ENCODE assay signal across 10 cellular contexts in genomic region chr1:166089804-166090203, GRCh38.
DNase-seq lines count a peak whose midpoint lies in the region; ATAC-seq, FAIRE-seq and TF ChIP-seq lines count a peak whose summit lies in the region.
"Had no signal": no experiment of that assay in that cellular context is flagged by ENCODE, and none has a peak within 500 bp of the region (broad histone marks: within the 10 kb centered on the region; RNA-seq: fewer than 3 reads in every experiment).

No MANE protein-coding gene starts in this region.

- H3K27ac ChIP-seq in HepG2 (ENCODE audit: extremely low read length, insufficient read depth, low read length) (no peak overlapping the region), uterus (no peak overlapping the region)

- no peak for TF ChIP-seq RAD21 in HepG2 (CRISPR knock-in tag; IDR thresholded peaks at IDR 0.05)

- TF ChIP-seq POLR2A in HepG2 (IDR thresholded peaks at IDR 0.05; ENCODE audit: insufficient read depth in 1 of 2, low read depth in 2 of 2, low read length in 2 of 2) (no peak), uterus (IDR thresholded peaks at IDR 0.05) (no peak)

- H3K4me1 ChIP-seq in HepG2 (ENCODE audit: insufficient read depth, low read length) (peaks cover 13% of the 10 kb centered on the region), uterus (no peaks in the 10 kb centered on the region)

- ATAC-seq in GM21447 (IDR thresholded peaks at IDR 0.05; ENCODE audit: unreplicated experiment) (peak; percentile 67), HG03521 (IDR thresholded peaks at IDR 0.05; ENCODE audit: unreplicated experiment) (peak; percentile 76), HepG2 (peak; percentile 52; the same call in 2 of the 3 replicates)
- ATAC-seq: activated CD8-positive, alpha-beta memory T cell treated with anti-CD3 and anti-CD28 coated beads, Interleukin-2, amount 10 ng/mL, durations not matched to agents 7 days and 5 days had no signal

- no TSS peak for BruUV-seq in HepG2 (replicated peaks; lab: Mats Ljungman, UMichigan)

- no CpG with 5 or more reads among the region's 6 CpGs for WGBS in HepG2 (ENCODE audit: low lambda C conversion rate)

- in situ Hi-C loops in HepG2 (cut with HindIII; ENCODE audit: extremely low pct_ligation_motif_present, low pct_unique_long_range_greater_than_20kb): no loop called here

- no peaks in the 10 kb centered on the region for H3K79me2 ChIP-seq in HepG2 (ENCODE audit: insufficient read depth, low read length)

- H3K27me3 ChIP-seq in HepG2 (ENCODE audit: control insufficient read depth in 1 of 2, insufficient read depth in 2 of 2, low read length in 2 of 2) (no peaks in the 10 kb centered on the region), uterus (no peaks in the 10 kb centered on the region)

- H3K36me3 ChIP-seq in HepG2 (replicated peaks in 1 of 2; ENCODE audit: control insufficient read depth in 1 of 2, insufficient read depth in 2 of 2, low read length in 2 of 2) (no peaks in the 10 kb centered on the region), uterus (no peaks in the 10 kb centered on the region)

- DNase-seq in NCI-H748 (lab: John Stamatoyannopoulos, UW; ENCODE audit: unreplicated experiment) (peak; percentile 44), NCI-H748 treated with DMSO at 0.1 percent for 48 hours (lab: John Stamatoyannopoulos, UW) (no peak), HepG2 (ENCODE audit: low spot score) (no peak), DMS153 treated with DMSO at 0.1 percent for 48 hours (lab: John Stamatoyannopoulos, UW; ENCODE audit: unreplicated experiment) (no peak), uterus (no peak), RKO (ENCODE audit: low spot score) (no peak)
- DNase-seq: activated CD8-positive, alpha-beta memory T cell treated with anti-CD3 and anti-CD28 coated beads, Interleukin-2, amount 10 ng/mL, durations not matched to agents 7 days and 5 days; cerebellar nuclear complex had no signal

- H3K4me3 ChIP-seq in HepG2 (replicated peaks in 1 of 3; ENCODE audit: insufficient read depth in 1 of 3, low read depth in 2 of 3, low read length in 3 of 3) (no peak overlapping the region), uterus (no peak overlapping the region)

- CTCF ChIA-PET in HepG2 (lab: Yijun Ruan, JAX; ENCODE audit: low intra/inter-chr PET ratio, low total read pairs): no interaction called here

- H4K20me1 ChIP-seq in HepG2 (ENCODE audit: insufficient read depth, low read length): no peaks in the 10 kb centered on the region

- no peak for FAIRE-seq in HepG2 (lab: Jason Lieb, UNC)

- H3K4me2 ChIP-seq in HepG2 (ENCODE audit: low read depth, low read length): no peak overlapping the region

- TF ChIP-seq CTCF in HepG2 (CRISPR knock-in tag; IDR thresholded peaks at IDR 0.05): no peak
- no peak for TF ChIP-seq CTCF in uterus (IDR thresholded peaks at IDR 0.05)

- no peak for TF ChIP-seq EP300 in HepG2 (IDR thresholded peaks at IDR 0.05; ENCODE audit: low read depth in 2 of 2, low read length in 2 of 2)
- TF ChIP-seq EP300 in HepG2 (CRISPR knock-in tag; IDR thresholded peaks at IDR 0.05; ENCODE audit: borderline replicate concordance): no peak

- no peak overlapping the region for H2AFZ ChIP-seq in HepG2 (ENCODE audit: low read length)

- no peak overlapping the region for H3K9ac ChIP-seq in HepG2 (ENCODE audit: insufficient read depth, low read depth, low read length)

- intact Hi-C loops in HepG2 (cut with micrococcal nuclease; ENCODE audit: unreplicated experiment): no loop called here
- intact Hi-C loops in uterus (cut with DNase I; ENCODE audit: low total_unique reads): no loop called here

- POLR2A ChIA-PET in HepG2 (lab: Yijun Ruan, JAX): no interaction called here

- H3K9me3 ChIP-seq in HepG2 (ENCODE audit: low read length) (no peaks in the 10 kb centered on the region), uterus (no peaks in the 10 kb centered on the region)

TF ChIP-seq in HepG2, 621 proteins besides CTCF, POLR2A, EP300 and RAD21 (continues in another document):
- TF ChIP-seq ZC3H13 (CRISPR knock-in tag; IDR thresholded peaks at IDR 0.05) (no peak), PATZ1 (CRISPR knock-in tag; IDR thresholded peaks at IDR 0.05) (no peak), PHF5A (CRISPR knock-in tag; IDR thresholded peaks at IDR 0.05; ENCODE audit: low read depth, unreplicated experiment) (no peak), ARNT (IDR thresholded peaks at IDR 0.05) (no peak), MXI1 (IDR thresholded peaks at IDR 0.05; ENCODE audit: borderline replicate concordance, low read depth, low read length) (no peak), MTERF4 (CRISPR knock-in tag; IDR thresholded peaks at IDR 0.05) (no peak), ARNT2 (CRISPR knock-in tag; IDR thresholded peaks at IDR 0.05; ENCODE audit: low read depth) (no peak), ZFP90 (CRISPR knock-in tag; IDR thresholded peaks at IDR 0.05; ENCODE audit: borderline replicate concordance) (no peak), HOXD1 (CRISPR knock-in tag; IDR thresholded peaks at IDR 0.05) (no peak), ZNF672 (CRISPR knock-in tag; IDR thresholded peaks at IDR 0.05) (no peak), KLF13 (CRISPR knock-in tag; IDR thresholded peaks at IDR 0.05) (no peak), CEBPZ (IDR thresholded peaks at IDR 0.05; ENCODE audit: low read length) (no peak), GRHL1 (CRISPR knock-in tag; conservative IDR thresholded peaks at IDR 0.05) (no peak), ZBTB38 (CRISPR knock-in tag; IDR thresholded peaks at IDR 0.05) (no peak), PTBP1 (IDR thresholded peaks at IDR 0.05; ENCODE audit: low read depth, low read length, poor library complexity, severe bottlenecking) (no peak)
